In genomic region chr17:7004398-7005253, GRCh38 we compare ENCODE assay signal across 8 cellular contexts. TPM values are rescaled to one million over a fixed set of nuclear protein-coding genes. Genes with fewer than 3 reads are reported as not detected.
DNase-seq lines count a peak whose midpoint lies in the region; ATAC-seq, FAIRE-seq and TF ChIP-seq lines count a peak whose summit lies in the region.

No MANE protein-coding gene starts in this region.

- no peaks in the 10 kb centered on the region for H3K9me3 ChIP-seq in right atrium auricular region
- H3K9me3 ChIP-seq in smooth muscle cell (replicated peaks; ENCODE audit: low read depth): no peaks in the 10 kb centered on the region

- peak overlapping the region; percentile 39 for H3K27ac Mint-ChIP-seq in activated naive CD8-positive, alpha-beta T cell treated with anti-CD3 and anti-CD28 coated beads, Interleukin-2, amount 10 ng/mL, durations not matched to agents 7 days and 5 days

- DNase-seq in activated CD8-positive, alpha-beta memory T cell treated with anti-CD3 and anti-CD28 coated beads for 24 hours: peak; percentile 68
- DNase-seq in activated CD8-positive, alpha-beta memory T cell treated with anti-CD3 and anti-CD28 coated beads, Interleukin-2, amount 50 U/mL, for 48 hours: no peak
- DNase-seq in HTR-8/SVneo (ENCODE audit: insufficient read length, low spot score): peak; percentile 75
- DNase-seq in NCI-H774 (lab: John Stamatoyannopoulos, UW): peak; percentile 51
- DNase-seq in activated naive CD8-positive, alpha-beta T cell treated with anti-CD3 and anti-CD28 coated beads, Interleukin-2, amount 10 ng/mL, durations not matched to agents 7 days and 5 days: peak; percentile 49
- no peak for DNase-seq in right atrium auricular region (ENCODE audit: low spot score)
- no peak for DNase-seq in smooth muscle cell (lab: John Stamatoyannopoulos, UW; ENCODE audit: unreplicated experiment)
- no peak for DNase-seq in HPDE6-E6E7 (ENCODE audit: extremely low spot score)

- H3K27me3 ChIP-seq in right atrium auricular region (no peaks in the 10 kb centered on the region), smooth muscle cell (ENCODE audit: low read depth) (no peaks in the 10 kb centered on the region)

- H3K4me2 ChIP-seq in smooth muscle cell: no peak overlapping the region

- peaks cover 12% of the 10 kb centered on the region for H3K36me3 Mint-ChIP-seq in activated naive CD8-positive, alpha-beta T cell treated with anti-CD3 and anti-CD28 coated beads, Interleukin-2, amount 10 ng/mL, durations not matched to agents 7 days and 5 days

- H3K79me2 ChIP-seq in smooth muscle cell (ENCODE audit: low read depth): peaks cover 15% of the 10 kb centered on the region

- H3K27ac ChIP-seq in right atrium auricular region (no peak overlapping the region), smooth muscle cell (ENCODE audit: low read depth) (no peak overlapping the region)

- no peak overlapping the region for H3K9ac ChIP-seq in smooth muscle cell (ENCODE audit: low read depth)

- H3F3A ChIP-seq in smooth muscle cell (ENCODE audit: low read depth): peaks cover 3% of the 10 kb centered on the region

- H4K20me1 ChIP-seq in smooth muscle cell (ENCODE audit: low read depth): peaks cover 55% of the 10 kb centered on the region

- H2AFZ ChIP-seq in smooth muscle cell (ENCODE audit: low read depth): no peak overlapping the region

- peak; percentile 55 for FAIRE-seq in HTR-8/SVneo (lab: Jason Lieb, UNC)

- TF ChIP-seq CTCF in right atrium auricular region (IDR thresholded peaks at IDR 0.05) (peak; percentile 43 to 76), smooth muscle cell (IDR thresholded peaks at IDR 0.05; ENCODE audit: borderline replicate concordance, insufficient read depth, poor library complexity, severe bottlenecking) (peak; percentile 64)

- peaks cover 16% of the 10 kb centered on the region for H3K4me1 Mint-ChIP-seq in activated naive CD8-positive, alpha-beta T cell treated with anti-CD3 and anti-CD28 coated beads, Interleukin-2, amount 10 ng/mL, durations not matched to agents 7 days and 5 days

- POLR2A ChIA-PET in activated naive CD8-positive, alpha-beta T cell treated with anti-CD3 and anti-CD28 coated beads, Interleukin-2, amount 10 ng/mL, durations not matched to agents 7 days and 5 days (lab: Charles Lee): interaction anchor here (0.6 to 2.3 kb wide), 7 partner anchors 11 to 90 kb away, joined by 3 to 8 read pairs (median 4); partner anchors contain the start of gene SLC16A13

- H3K27me3 Mint-ChIP-seq in activated naive CD8-positive, alpha-beta T cell treated with anti-CD3 and anti-CD28 coated beads, Interleukin-2, amount 10 ng/mL, durations not matched to agents 7 days and 5 days: no peaks in the 10 kb centered on the region

- 100% methylated on average over 2 of the region's 2 CpGs for WGBS in smooth muscle cell (ENCODE audit: low lambda C conversion rate)

- peak; percentile 95 for ATAC-seq in activated naive CD8-positive, alpha-beta T cell treated with anti-CD3 and anti-CD28 coated beads, Interleukin-2, amount 10 ng/mL, durations not matched to agents 7 days and 5 days (ENCODE audit: low read depth)

- H3K4me1 ChIP-seq in right atrium auricular region: peaks cover 0 to 3% of the 10 kb centered on the region in 2 donors
- H3K4me1 ChIP-seq in smooth muscle cell (ENCODE audit: low read depth): no peaks in the 10 kb centered on the region

- H3K9me3 Mint-ChIP-seq in activated naive CD8-positive, alpha-beta T cell treated with anti-CD3 and anti-CD28 coated beads, Interleukin-2, amount 10 ng/mL, durations not matched to agents 7 days and 5 days: no peaks in the 10 kb centered on the region

- H3K4me3 Mint-ChIP-seq in activated naive CD8-positive, alpha-beta T cell treated with anti-CD3 and anti-CD28 coated beads, Interleukin-2, amount 10 ng/mL, durations not matched to agents 7 days and 5 days: no peak overlapping the region

- peaks cover 16% of the 10 kb centered on the region for H3K36me3 ChIP-seq in right atrium auricular region
- no peaks in the 10 kb centered on the region for H3K36me3 ChIP-seq in smooth muscle cell (ENCODE audit: low read depth)

- H3K4me3 ChIP-seq in right atrium auricular region: no peak overlapping the region
- H3K4me3 ChIP-seq in smooth muscle cell: no peak overlapping the region

RNA-seq across cellular contexts. Expression of gene RNASEK, which starts 7.8 kb away (rescaled TPM):
- 100 to 1,000 TPM; 114 to 128 TPM for total RNA-seq in activated naive CD8-positive, alpha-beta T cell treated with anti-CD3 and anti-CD28 coated beads, Interleukin-2, amount 10 ng/mL, durations not matched to agents 7 days and 5 days
- total RNA-seq in right atrium auricular region (100 to 1,000 TPM; 231 to 334 TPM), smooth muscle cell (350 and 356 TPM in 2 replicates)
- 718 and 785 TPM in 2 replicates for polyA plus RNA-seq in smooth muscle cell

RNA-seq across cellular contexts. Expression of gene ALOX12, which starts 8.8 kb away (rescaled TPM):
- total RNA-seq in activated naive CD8-positive, alpha-beta T cell treated with anti-CD3 and anti-CD28 coated beads, Interleukin-2, amount 10 ng/mL, durations not matched to agents 7 days and 5 days: not detected
- total RNA-seq in right atrium auricular region (under 1 TPM in 1 of 2 donors, not detected in 1; 0.47 TPM), smooth muscle cell (not detected in 2 replicates)
- polyA plus RNA-seq in smooth muscle cell: 0.35 and 0.72 TPM in 2 replicates

RNA-seq across cellular contexts. Expression of gene BCL6B, which starts 18.2 kb away (rescaled TPM):
- under 1 TPM; 0.36 to 0.54 TPM for total RNA-seq in activated naive CD8-positive, alpha-beta T cell treated with anti-CD3 and anti-CD28 coated beads, Interleukin-2, amount 10 ng/mL, durations not matched to agents 7 days and 5 days
- 1 to 10 TPM; 6.1 to 9.2 TPM for total RNA-seq in right atrium auricular region
- 0.45 TPM in 1 of 2 replicates, not detected in the other for total RNA-seq in smooth muscle cell
- polyA plus RNA-seq in smooth muscle cell: not detected in 2 replicates

RNA-seq across cellular contexts. Expression of gene SLC16A13, which starts 31.2 kb away (rescaled TPM):
- total RNA-seq in activated naive CD8-positive, alpha-beta T cell treated with anti-CD3 and anti-CD28 coated beads, Interleukin-2, amount 10 ng/mL, durations not matched to agents 7 days and 5 days: 10 to 100 TPM; 15.8 to 16.0 TPM
- total RNA-seq in right atrium auricular region (under 1 TPM; 0.70 to 0.71 TPM), smooth muscle cell (2.0 and 2.7 TPM in 2 replicates)
- 3.5 TPM in 2 replicates for polyA plus RNA-seq in smooth muscle cell

RNA-seq across cellular contexts. Expression of gene SLC16A11, which starts 39.3 kb away (rescaled TPM):
- total RNA-seq in activated naive CD8-positive, alpha-beta T cell treated with anti-CD3 and anti-CD28 coated beads, Interleukin-2, amount 10 ng/mL, durations not matched to agents 7 days and 5 days: 1 to 10 TPM; 1.2 to 1.7 TPM
- total RNA-seq in right atrium auricular region: 1 to 10 TPM; 1.9 to 3.4 TPM
- 0.36 TPM in 1 of 2 replicates, not detected in the other for total RNA-seq in smooth muscle cell
- 0.65 and 0.80 TPM in 2 replicates for polyA plus RNA-seq in smooth muscle cell

Comparison
In these comparisons a context has a peak if more than half of its experiments do, and no peak if none do; other contexts are left out.
1. DNase-seq: peak in activated CD8-positive, alpha-beta memory T cell treated with anti-CD3 and anti-CD28 coated beads for 24 hours (single experiment), HTR-8/SVneo (single experiment), NCI-H774 (single experiment) and activated naive CD8-positive, alpha-beta T cell treated with anti-CD3 and anti-CD28 coated beads, Interleukin-2, amount 10 ng/mL, durations not matched to agents 7 days and 5 days (single experiment); none in activated CD8-positive, alpha-beta memory T cell treated with anti-CD3 and anti-CD28 coated beads, Interleukin-2, amount 50 U/mL, for 48 hours (single experiment), right atrium auricular region (single experiment), smooth muscle cell (single experiment) and HPDE6-E6E7 (single experiment).